8 cellular contexts compared by ENCODE assay signal in the genomic region with DNA sequence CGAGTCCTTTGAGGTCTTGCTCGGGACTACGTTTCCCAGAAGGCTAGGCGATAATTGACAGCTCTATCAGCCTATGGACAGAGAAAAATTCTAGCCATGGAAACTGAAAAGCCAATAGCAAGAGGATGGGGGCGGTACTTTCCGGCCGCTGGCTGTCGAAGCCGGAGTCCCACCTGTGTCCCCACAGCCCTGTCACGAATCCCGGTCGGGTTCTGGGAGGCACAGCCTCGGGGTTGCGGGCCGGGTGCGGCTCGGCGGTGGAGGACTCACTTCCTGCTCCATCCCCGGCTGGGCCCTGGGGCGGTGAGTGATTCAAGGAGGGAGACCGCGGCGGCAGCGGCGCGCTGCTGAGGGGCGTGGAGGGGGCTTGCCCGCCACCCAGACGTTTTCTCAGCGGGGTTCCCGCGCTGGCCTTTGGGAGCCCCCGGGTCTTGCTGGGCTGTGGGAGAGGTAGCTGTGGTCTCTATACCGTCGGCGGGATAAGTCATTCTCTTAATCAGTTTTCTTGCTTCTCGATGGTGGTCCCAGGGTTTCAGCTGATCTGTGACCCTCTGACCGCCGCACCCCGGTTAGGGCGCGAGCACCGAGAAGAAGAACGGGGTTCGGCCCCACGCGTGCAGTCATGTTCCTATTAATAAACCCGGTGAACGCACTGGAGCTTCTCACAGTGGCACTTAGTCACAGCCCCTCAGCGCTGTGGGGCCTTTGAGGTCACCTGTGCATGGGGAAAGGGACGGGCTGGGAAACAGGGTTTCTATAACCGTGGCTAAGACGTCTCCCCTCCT. TPM values are rescaled to one million over a fixed set of nuclear protein-coding genes. Genes with fewer than 3 reads are reported as not detected.
DNase-seq lines count a peak whose midpoint lies in the region; ATAC-seq and TF ChIP-seq lines count a peak whose summit lies in the region.

A gene (plus strand): TSS at position 176 of the 785 bp plus-strand sequence. CDS start 2,377 bp downstream, outside the sequence.

- H3K27me3 ChIP-seq in BJ (ENCODE audit: control insufficient read depth, insufficient read depth, low read length): no peaks in the 10 kb centered on the region; the same call in 1 of the 2 replicates
- H3K27me3 ChIP-seq in left lung: no peaks in the 10 kb centered on the region

- peak within 1 kb of the TSS; percentile 92 for H3K4me3 Mint-ChIP-seq in dendritic cell treated with granulocyte-macrophage colony-stimulating factor and Interleukin-4, amounts not matched to agents 40 ng/mL and 50 ng/mL, for 4 days

- peak within 1 kb of the TSS; percentile 85 for H3K27ac Mint-ChIP-seq in dendritic cell treated with granulocyte-macrophage colony-stimulating factor and Interleukin-4, amounts not matched to agents 40 ng/mL and 50 ng/mL, for 4 days

- intact Hi-C loops in dendritic cell treated with granulocyte-macrophage colony-stimulating factor and Interleukin-4, amounts not matched to agents 40 ng/mL and 50 ng/mL, for 4 days (cut with micrococcal nuclease): loop anchor here (5.0 kb wide), 1 partner anchor 35 kb away; a partner anchor contains a TSS
- intact Hi-C loops in left lung (cut with DNase I): no loop called here

- H3K4me1 ChIP-seq in left lung: peaks cover 0 to 10% of the 10 kb centered on the region in 2 donors

- peaks cover 20% of the 10 kb centered on the region for H3K4me1 Mint-ChIP-seq in dendritic cell treated with granulocyte-macrophage colony-stimulating factor and Interleukin-4, amounts not matched to agents 40 ng/mL and 50 ng/mL, for 4 days (ENCODE audit: low read depth)

- peaks cover 10% of the 10 kb centered on the region for H3K27me3 Mint-ChIP-seq in dendritic cell treated with granulocyte-macrophage colony-stimulating factor and Interleukin-4, amounts not matched to agents 40 ng/mL and 50 ng/mL, for 4 days

- H3K36me3 Mint-ChIP-seq in dendritic cell treated with granulocyte-macrophage colony-stimulating factor and Interleukin-4, amounts not matched to agents 40 ng/mL and 50 ng/mL, for 4 days (ENCODE audit: low read depth): peaks cover 12% of the 10 kb centered on the region

- CTCF ChIA-PET in BJ (lab: Yijun Ruan, JAX): interaction anchor here (0.8 to 2.6 kb wide), 4 partner anchors 9 to 130 kb away, joined by 3 to 9 read pairs (median 6); no protein-coding TSS in a partner anchor

- ATAC-seq in GM19324 (IDR thresholded peaks at IDR 0.05; ENCODE audit: low FRiP score, unreplicated experiment) (peak; percentile 99), HG03460 (IDR thresholded peaks at IDR 0.05; ENCODE audit: unreplicated experiment) (peak; percentile 100), left lung (peak; percentile 99)

- POLR2A ChIA-PET in BJ (lab: Charles Lee): no interaction called here

- H3K36me3 ChIP-seq in BJ (ENCODE audit: control insufficient read depth, insufficient read depth, low read length): no peaks in the 10 kb centered on the region
- no peaks in the 10 kb centered on the region for H3K36me3 ChIP-seq in left lung

- peak within 1 kb of the TSS in 1 of 2 donors; percentile 57 for H3K27ac ChIP-seq in left lung

- no peaks in the 10 kb centered on the region for H3K9me3 Mint-ChIP-seq in dendritic cell treated with granulocyte-macrophage colony-stimulating factor and Interleukin-4, amounts not matched to agents 40 ng/mL and 50 ng/mL, for 4 days

- no peaks in the 10 kb centered on the region for H3K9me3 ChIP-seq in left lung

- DNase-seq in BJ (ENCODE audit: low read depth) (peak; percentile 76), NCI-H524 treated with DMSO at 0.1 percent for 48 hours (lab: John Stamatoyannopoulos, UW) (peak; percentile 95), left lung (peak; percentile 91 to 92)
- DNase-seq in activated CD4-positive, alpha-beta T cell treated with anti-CD3 and anti-CD28 coated beads for 48 hours: peak; percentile 93
- peak; percentile 83 for DNase-seq in stimulated activated CD4-positive, alpha-beta T cell treated with anti-CD3 and anti-CD28 coated beads, Interleukin-2, amount 100 ng/mL, for 4 hours (ENCODE audit: low read depth)

- H3K4me3 ChIP-seq in BJ (ENCODE audit: low read depth, low read length): peak within 1 kb of the TSS; percentile 88
- peak within 1 kb of the TSS; percentile 64 to 68 for H3K4me3 ChIP-seq in left lung

- no peak for TF ChIP-seq CTCF in BJ (IDR thresholded peaks at IDR 0.05; ENCODE audit: insufficient read depth, low read depth, low read length)
- no peak for TF ChIP-seq CTCF in left lung (IDR thresholded peaks at IDR 0.05)

RNA-seq across cellular contexts. Expression of the gene that starts here (rescaled TPM):
- polyA plus RNA-seq in BJ (2011; rRNA removed): 0.54 and 1.6 TPM in 2 replicates
- polyA minus RNA-seq in BJ (2011; rRNA and poly(A)+ RNA removed): 0.47 and 0.67 TPM in 2 replicates
- total RNA-seq in left lung: 1 to 10 TPM; 3.6 to 5.4 TPM
